ENCODE assay signal across 18 cellular contexts in the genomic region with DNA sequence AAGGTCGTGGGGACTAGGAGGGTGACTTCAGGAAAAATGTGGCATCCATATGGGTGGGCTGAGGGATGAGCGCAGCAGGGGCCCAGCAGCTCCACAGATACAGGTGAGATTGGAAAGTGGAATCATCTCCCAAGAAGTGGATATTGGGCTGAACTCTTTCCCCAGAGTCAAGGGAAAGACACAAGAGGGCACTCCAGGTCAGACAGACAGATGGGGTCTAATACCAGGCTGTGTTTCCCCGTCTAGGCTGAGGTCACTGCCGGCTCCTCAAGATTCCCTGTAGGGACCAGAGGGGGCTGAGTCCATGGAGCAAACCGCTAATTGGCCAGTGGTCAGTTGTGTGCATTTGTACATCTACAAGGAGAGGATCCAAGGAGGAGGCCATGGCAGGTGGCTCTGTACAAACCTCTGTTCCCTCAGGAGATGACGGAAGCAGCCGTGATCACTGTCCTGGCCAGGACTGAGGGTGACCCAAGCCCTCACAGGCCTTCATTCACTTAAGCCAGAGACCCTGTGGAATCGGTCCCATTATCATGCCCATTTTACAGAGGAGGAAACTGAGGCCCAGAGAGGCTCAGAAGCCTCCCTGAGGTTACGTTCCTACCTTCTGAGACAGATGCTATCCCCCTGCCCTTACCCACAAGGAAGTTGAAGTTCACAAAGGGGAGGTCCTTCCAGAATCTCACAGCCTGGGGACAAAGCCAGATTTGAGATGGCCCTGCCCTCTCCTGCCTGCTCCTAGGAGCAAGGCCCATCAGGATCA. TPM values are rescaled to one million over a fixed set of nuclear protein-coding genes. Genes with fewer than 3 reads are reported as not detected.
DNase-seq lines count a peak whose midpoint lies in the region; ATAC-seq and TF ChIP-seq lines count a peak whose summit lies in the region.
"Had no signal": no experiment of that assay in that cellular context is flagged by ENCODE, and none has a peak within 500 bp of the region (broad histone marks: within the 10 kb centered on the region; RNA-seq: fewer than 3 reads in every experiment).

No MANE protein-coding gene starts in this region.

- H3K4me3 Mint-ChIP-seq in WTC11 = no peak overlapping the region
- H3K4me3 Mint-ChIP-seq: CD4-positive, alpha-beta T cell had no signal

- peak; percentile 61 for ATAC-seq in WTC11
- no peak for ATAC-seq in GM18517 (IDR thresholded peaks at IDR 0.05; ENCODE audit: unreplicated experiment)
- no peak for ATAC-seq in HG02571 (IDR thresholded peaks at IDR 0.05; ENCODE audit: unreplicated experiment)

- no peak overlapping the region for H3K27ac ChIP-seq in osteoblast (ENCODE audit: low read depth, low read length)
- H3K27ac ChIP-seq: ascending aorta, esophagus muscularis mucosa, prostate gland, thoracic aorta had no signal

- H3K27me3 Mint-ChIP-seq in WTC11 (ENCODE audit: low read depth) = peaks cover 5% of the 10 kb centered on the region; the same call in 1 of the 2 replicates

- DNase-seq in GM12865 (ENCODE audit: low read depth) (no peak), WTC11 (ENCODE audit: low spot score) (peak; percentile 42), osteoblast (ENCODE audit: insufficient read length, low spot score, missing footprints) (peak; percentile 82), NCI-H345 (lab: John Stamatoyannopoulos, UW) (no peak)
- DNase-seq: activated effector memory CD4-positive, alpha-beta T cell treated with anti-CD3 and anti-CD28 coated beads, Interleukin-2, amount 50 U/mL, for 16 hours; CD4-positive, alpha-beta T cell; cortex of kidney; HCEC 1CT; NCI-H2081 treated with DMSO at 0.1 percent for 48 hours; NCI-H748 treated with DMSO at 0.1 percent for 48 hours; SHP77 had no signal

- no peak overlapping the region for H2AFZ ChIP-seq in Loucy (ENCODE audit: low read length)
- no peak overlapping the region for H2AFZ ChIP-seq in osteoblast (ENCODE audit: low read length)

- H3F3A ChIP-seq in Loucy (ENCODE audit: low read depth) = no peaks in the 10 kb centered on the region

- H3K27me3 ChIP-seq in Loucy (ENCODE audit: insufficient read depth, low read length, poor library complexity, severe bottlenecking) (no peaks in the 10 kb centered on the region), osteoblast (ENCODE audit: insufficient read depth, low read length) (peaks cover 5% of the 10 kb centered on the region)
- H3K27me3 ChIP-seq: ascending aorta had no signal

- H3K4me2 ChIP-seq in Loucy (ENCODE audit: low read depth, low read length, poor library complexity, severe bottlenecking) (no peak overlapping the region), osteoblast (ENCODE audit: insufficient read depth, low read length) (no peak overlapping the region)

- no peaks in the 10 kb centered on the region for H3K9me3 ChIP-seq in Loucy (ENCODE audit: insufficient read depth, low read depth, low read length)
- no peaks in the 10 kb centered on the region for H3K9me3 ChIP-seq in osteoblast (ENCODE audit: low read depth, low read length)
- H3K9me3 ChIP-seq: ascending aorta, prostate gland, thoracic aorta had no signal

- no peaks in the 10 kb centered on the region for H4K20me1 ChIP-seq in Loucy (ENCODE audit: insufficient read depth, low read length, poor library complexity, severe bottlenecking)
- H4K20me1 ChIP-seq in osteoblast (ENCODE audit: insufficient read depth, low read length) = no peaks in the 10 kb centered on the region

- H3K4me1 ChIP-seq in Loucy (ENCODE audit: insufficient read depth, low read length, poor library complexity, severe bottlenecking) (no peaks in the 10 kb centered on the region), osteoblast (ENCODE audit: insufficient read depth, low read length) (no peaks in the 10 kb centered on the region)
- H3K4me1 ChIP-seq: ascending aorta, esophagus muscularis mucosa, prostate gland had no signal

- no peaks in the 10 kb centered on the region for H3K36me3 Mint-ChIP-seq in WTC11

- H3K9me2 ChIP-seq in Loucy (replicated peaks; ENCODE audit: low read depth, low read length) = no peaks in the 10 kb centered on the region

- H3K27ac Mint-ChIP-seq in WTC11 = no peak overlapping the region
- H3K27ac Mint-ChIP-seq: CD4-positive, alpha-beta T cell had no signal

- no peak overlapping the region for H3K4me3 ChIP-seq in GM12865 (ENCODE audit: low read depth, low read length)
- H3K4me3 ChIP-seq in Loucy (ENCODE audit: low read length, poor library complexity, severe bottlenecking) = no peak overlapping the region
- no peak overlapping the region for H3K4me3 ChIP-seq in osteoblast (ENCODE audit: insufficient read depth, low read length)
- H3K4me3 ChIP-seq: ascending aorta, esophagus muscularis mucosa, prostate gland, thoracic aorta had no signal

- peaks cover under 1% of the 10 kb centered on the region; the same call in 1 of the 2 replicates for H3K9me3 Mint-ChIP-seq in WTC11

- CTCF ChIA-PET in WTC11 (lab: Charles Lee) = interaction anchor here (0.5 to 2.0 kb wide), 32 partner anchors 8 to 365 kb away, joined by 3 to 18 read pairs (median 4); a partner anchor contains a TSS

- H3K9ac ChIP-seq in Loucy (ENCODE audit: low read depth, low read length, poor library complexity, severe bottlenecking) = no peak overlapping the region

- TF ChIP-seq CTCF in GM12865 (IDR thresholded peaks at IDR 0.05; ENCODE audit: insufficient read depth, low read depth, low read length, missing control alignments) (peak; percentile 17), Loucy (conservative IDR thresholded peaks at IDR 0.05; ENCODE audit: low read length) (peak; percentile 32), WTC11 (IDR thresholded peaks at IDR 0.05) (no peak), osteoblast (IDR thresholded peaks at IDR 0.05; ENCODE audit: extremely low read depth, low read depth, low read length) (no peak)

- H3K36me3 ChIP-seq in Loucy (ENCODE audit: insufficient read depth, low read length) (no peaks in the 10 kb centered on the region), osteoblast (ENCODE audit: insufficient read depth, low read length) (no peaks in the 10 kb centered on the region)
- H3K36me3 ChIP-seq: ascending aorta, esophagus muscularis mucosa, prostate gland, thoracic aorta had no signal

- POLR2A ChIA-PET in WTC11 (lab: Charles Lee) = interaction anchor here (1.3 kb wide), 1 partner anchor 27 kb away, joined by 3 read pairs; no protein-coding TSS in a partner anchor

- no peaks in the 10 kb centered on the region for H3K79me2 ChIP-seq in Loucy (ENCODE audit: insufficient read depth, low read length)
- no peaks in the 10 kb centered on the region for H3K79me2 ChIP-seq in osteoblast (ENCODE audit: insufficient read depth, low read length)

- H3K4me1 Mint-ChIP-seq in WTC11 = peaks cover 57% of the 10 kb centered on the region

TF ChIP-seq in WTC11, 78 proteins besides CTCF, POLR2A, EP300 and RAD21 (continues in another document):
- TF ChIP-seq, protein P1, sequence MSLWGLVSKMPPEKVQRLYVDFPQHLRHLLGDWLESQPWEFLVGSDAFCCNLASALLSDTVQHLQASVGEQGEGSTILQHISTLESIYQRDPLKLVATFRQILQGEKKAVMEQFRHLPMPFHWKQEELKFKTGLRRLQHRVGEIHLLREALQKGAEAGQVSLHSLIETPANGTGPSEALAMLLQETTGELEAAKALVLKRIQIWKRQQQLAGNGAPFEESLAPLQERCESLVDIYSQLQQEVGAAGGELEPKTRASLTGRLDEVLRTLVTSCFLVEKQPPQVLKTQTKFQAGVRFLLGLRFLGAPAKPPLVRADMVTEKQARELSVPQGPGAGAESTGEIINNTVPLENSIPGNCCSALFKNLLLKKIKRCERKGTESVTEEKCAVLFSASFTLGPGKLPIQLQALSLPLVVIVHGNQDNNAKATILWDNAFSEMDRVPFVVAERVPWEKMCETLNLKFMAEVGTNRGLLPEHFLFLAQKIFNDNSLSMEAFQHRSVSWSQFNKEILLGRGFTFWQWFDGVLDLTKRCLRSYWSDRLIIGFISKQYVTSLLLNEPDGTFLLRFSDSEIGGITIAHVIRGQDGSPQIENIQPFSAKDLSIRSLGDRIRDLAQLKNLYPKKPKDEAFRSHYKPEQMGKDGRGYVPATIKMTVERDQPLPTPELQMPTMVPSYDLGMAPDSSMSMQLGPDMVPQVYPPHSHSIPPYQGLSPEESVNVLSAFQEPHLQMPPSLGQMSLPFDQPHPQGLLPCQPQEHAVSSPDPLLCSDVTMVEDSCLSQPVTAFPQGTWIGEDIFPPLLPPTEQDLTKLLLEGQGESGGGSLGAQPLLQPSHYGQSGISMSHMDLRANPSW (CRISPR knock-in tag; conservative IDR thresholded peaks at IDR 0.05; ENCODE audit: low read depth) = no peak
- TF ChIP-seq, protein P2, sequence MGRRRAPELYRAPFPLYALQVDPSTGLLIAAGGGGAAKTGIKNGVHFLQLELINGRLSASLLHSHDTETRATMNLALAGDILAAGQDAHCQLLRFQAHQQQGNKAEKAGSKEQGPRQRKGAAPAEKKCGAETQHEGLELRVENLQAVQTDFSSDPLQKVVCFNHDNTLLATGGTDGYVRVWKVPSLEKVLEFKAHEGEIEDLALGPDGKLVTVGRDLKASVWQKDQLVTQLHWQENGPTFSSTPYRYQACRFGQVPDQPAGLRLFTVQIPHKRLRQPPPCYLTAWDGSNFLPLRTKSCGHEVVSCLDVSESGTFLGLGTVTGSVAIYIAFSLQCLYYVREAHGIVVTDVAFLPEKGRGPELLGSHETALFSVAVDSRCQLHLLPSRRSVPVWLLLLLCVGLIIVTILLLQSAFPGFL (CRISPR knock-in tag; IDR thresholded peaks at IDR 0.05; ENCODE audit: borderline replicate concordance) = no peak
- TF ChIP-seq NFATC4 (CRISPR knock-in tag; IDR thresholded peaks at IDR 0.05) (no peak), ZNF121 (CRISPR knock-in tag; IDR thresholded peaks at IDR 0.05) (no peak), TEAD4 (CRISPR knock-in tag; IDR thresholded peaks at IDR 0.05) (no peak)
- TF ChIP-seq, protein P3, sequence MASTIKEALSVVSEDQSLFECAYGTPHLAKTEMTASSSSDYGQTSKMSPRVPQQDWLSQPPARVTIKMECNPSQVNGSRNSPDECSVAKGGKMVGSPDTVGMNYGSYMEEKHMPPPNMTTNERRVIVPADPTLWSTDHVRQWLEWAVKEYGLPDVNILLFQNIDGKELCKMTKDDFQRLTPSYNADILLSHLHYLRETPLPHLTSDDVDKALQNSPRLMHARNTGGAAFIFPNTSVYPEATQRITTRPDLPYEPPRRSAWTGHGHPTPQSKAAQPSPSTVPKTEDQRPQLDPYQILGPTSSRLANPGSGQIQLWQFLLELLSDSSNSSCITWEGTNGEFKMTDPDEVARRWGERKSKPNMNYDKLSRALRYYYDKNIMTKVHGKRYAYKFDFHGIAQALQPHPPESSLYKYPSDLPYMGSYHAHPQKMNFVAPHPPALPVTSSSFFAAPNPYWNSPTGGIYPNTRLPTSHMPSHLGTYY (CRISPR knock-in tag; IDR thresholded peaks at IDR 0.05) = no peak

RNA-seq across cellular contexts. Expression of a gene that starts 14.9 kb away (rescaled TPM):
- 41.2 to 64.1 TPM (median 60.2 TPM) in 3 replicates for total RNA-seq in WTC11 (2021)
- not detected in 2 replicates for total RNA-seq in osteoblast
- total RNA-seq: CD4-positive, alpha-beta T cell had no signal

RNA-seq across cellular contexts. Expression of a gene that starts 45.4 kb away (rescaled TPM):
- 11.6 to 14.1 TPM (median 14.1 TPM) in 3 replicates for total RNA-seq in WTC11 (2021)
- 0.72 and 0.88 TPM in 2 replicates for total RNA-seq in osteoblast

RNA-seq across cellular contexts. Expression of a gene that starts 45.6 kb away (rescaled TPM):
- total RNA-seq in WTC11 (2021) (not detected in 3 replicates), osteoblast (not detected in 2 replicates)
- total RNA-seq: ascending aorta; CD4-positive, alpha-beta T cell; esophagus muscularis mucosa; thoracic aorta had no signal

Comparison
In these comparisons a context has a peak if more than half of its experiments do, and no peak if none do; other contexts are left out.
1. DNase-seq: peak in WTC11 (single experiment) and osteoblast (single experiment); none in GM12865 (single experiment) and NCI-H345 (single experiment).
2. CTCF ChIP-seq: peak in GM12865 (single experiment) and Loucy (single experiment); none in WTC11 (single experiment) and osteoblast (single experiment).
3. RNA of a gene that starts 14.9 kb away (total RNA-seq): 41.2 to 64.1 TPM in WTC11; not detected in osteoblast; every median in the first group is over 10 times any median in the second.